In the genomic region with DNA sequence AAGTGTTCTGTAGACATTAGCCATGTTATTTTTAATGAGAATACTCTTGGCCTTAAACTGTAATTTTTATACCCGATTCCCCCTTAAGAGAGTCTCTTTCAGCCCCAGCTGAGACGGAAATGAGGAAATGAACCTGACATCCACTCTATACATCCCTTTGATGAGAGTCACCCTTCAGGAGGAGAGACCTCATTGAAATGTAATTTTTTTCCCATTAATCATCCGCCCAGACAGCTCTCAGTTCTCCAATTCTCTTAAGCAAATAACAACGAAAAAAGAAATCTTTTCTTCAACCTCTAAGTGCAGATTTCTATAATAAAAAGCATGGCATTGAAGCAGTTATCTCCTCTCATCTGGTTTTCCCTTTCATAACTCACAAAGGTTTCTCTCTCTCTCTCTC, we compare ENCODE assay signal across 20 cellular contexts.
DNase-seq lines count a peak whose midpoint lies in the region; FAIRE-seq and TF ChIP-seq lines count a peak whose summit lies in the region.
"Had no signal": no experiment of that assay in that cellular context is flagged by ENCODE, and none has a peak within 500 bp of the region (broad histone marks: within the 10 kb centered on the region; RNA-seq: fewer than 3 reads in every experiment).

No MANE protein-coding gene starts in this region.

- DNase-seq in COLO829 (ENCODE audit: low spot score) = peak; percentile 94
- DNase-seq in HS-5 (ENCODE audit: low read depth) = peak; percentile 9
- DNase-seq in RCC 7860 (ENCODE audit: low spot score) = peak; percentile 26
- peak; percentile 48 for DNase-seq in epithelial cell of esophagus (ENCODE audit: low read depth)
- no peak for DNase-seq in NCI-H187 (lab: John Stamatoyannopoulos, UW)
- no peak for DNase-seq in activated T-cell treated with anti-CD3 and anti-CD28 coated beads, Interleukin-2, amount 50 U/mL, for 1 hour
- no peak for DNase-seq in head of caudate nucleus
- DNase-seq in SJCRH30 = no peak
- DNase-seq: activated CD4-positive, alpha-beta T cell treated with anti-CD3 and anti-CD28 coated beads for 48 hours; activated naive CD4-positive, alpha-beta T cell treated with anti-CD3 and anti-CD28 coated beads, Interleukin-2, amount 10 ng/mL, durations not matched to agents 7 days and 5 days; COR-L47; dorsolateral prefrontal cortex; immature natural killer cell; lower lobe of right lung; NCI-H1105 treated with DMSO at 0.1 percent for 48 hours; stimulated activated CD4-positive, alpha-beta T cell treated with anti-CD3 and anti-CD28 coated beads, Interleukin-4, amount 100 ng/mL, for 4 hours; stimulated activated CD8-positive, alpha-beta memory T cell treated with anti-CD3 and anti-CD28 coated beads, Interleukin-4, amount 100 ng/mL, for 48 hours had no signal

- no peak for FAIRE-seq in RCC 7860 (lab: Jason Lieb, UNC)
- FAIRE-seq: K562 had no signal

- H3K4me1 ChIP-seq in SJCRH30 = no peaks in the 10 kb centered on the region
- H3K4me1 ChIP-seq: lower lobe of right lung, parathyroid adenoma had no signal

- no peak overlapping the region for H3K27ac ChIP-seq in SJCRH30
- H3K27ac ChIP-seq: dorsolateral prefrontal cortex, esophagus muscularis mucosa, lower lobe of right lung, parathyroid adenoma had no signal

- no peak for TF ChIP-seq CTCF in epithelial cell of esophagus (IDR thresholded peaks at IDR 0.05; ENCODE audit: insufficient read depth, low read depth, low read length, missing control alignments)

- H3K27me3 ChIP-seq in SJCRH30 = no peaks in the 10 kb centered on the region
- H3K27me3 ChIP-seq: esophagus muscularis mucosa had no signal

- H3K4me3 ChIP-seq in epithelial cell of esophagus (ENCODE audit: low read length) (no peak overlapping the region), SJCRH30 (no peak overlapping the region)
- H3K4me3 ChIP-seq: dorsolateral prefrontal cortex, esophagus muscularis mucosa, K562, lower lobe of right lung had no signal

- no peaks in the 10 kb centered on the region for H3K36me3 ChIP-seq in SJCRH30
- H3K36me3 ChIP-seq: esophagus muscularis mucosa, lower lobe of right lung had no signal

- H3K9me3 ChIP-seq in SJCRH30 (replicated peaks) = peaks cover 13% of the 10 kb centered on the region
- H3K9me3 ChIP-seq: esophagus muscularis mucosa, lower lobe of right lung had no signal

- intact Hi-C loops in head of caudate nucleus (cut with DNase I) = no loop called here

Comparison
In these comparisons a context has a peak if more than half of its experiments do, and no peak if none do; other contexts are left out.
1. DNase-seq: peak in COLO829 (single experiment), HS-5 (single experiment), RCC 7860 (single experiment) and epithelial cell of esophagus (single experiment); none in NCI-H187 (0 of 2), activated T-cell treated with anti-CD3 and anti-CD28 coated beads, Interleukin-2, amount 50 U/mL, for 1 hour (single experiment), head of caudate nucleus (0 of 42) and SJCRH30 (0 of 2).